1 cellular context compared by ENCODE assay signal in the genomic region with DNA sequence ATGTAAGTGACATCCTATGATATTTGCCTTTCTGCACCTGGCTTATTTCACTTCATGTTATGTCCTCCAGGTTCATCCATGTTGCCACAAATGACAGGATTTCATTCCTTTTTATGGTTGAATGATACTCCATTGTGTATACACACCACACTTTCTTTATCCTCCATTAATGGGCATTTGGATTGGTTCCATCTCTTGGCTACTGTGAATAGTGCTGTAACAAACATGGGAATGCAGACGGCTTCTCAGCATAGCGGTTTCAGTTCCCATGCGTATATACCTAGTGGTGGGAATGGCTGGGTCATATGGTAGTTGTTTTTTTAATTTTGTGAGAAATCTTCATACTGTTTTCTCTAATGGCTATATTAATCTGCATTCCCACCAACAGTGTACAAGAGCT.
TF ChIP-seq lines count a peak whose summit lies in the region.

No MANE protein-coding gene starts in this region.

TF ChIP-seq in IMR-90, 13 proteins besides CTCF, POLR2A, EP300 and RAD21 (continued from another document):
- TF ChIP-seq, protein P1, sequence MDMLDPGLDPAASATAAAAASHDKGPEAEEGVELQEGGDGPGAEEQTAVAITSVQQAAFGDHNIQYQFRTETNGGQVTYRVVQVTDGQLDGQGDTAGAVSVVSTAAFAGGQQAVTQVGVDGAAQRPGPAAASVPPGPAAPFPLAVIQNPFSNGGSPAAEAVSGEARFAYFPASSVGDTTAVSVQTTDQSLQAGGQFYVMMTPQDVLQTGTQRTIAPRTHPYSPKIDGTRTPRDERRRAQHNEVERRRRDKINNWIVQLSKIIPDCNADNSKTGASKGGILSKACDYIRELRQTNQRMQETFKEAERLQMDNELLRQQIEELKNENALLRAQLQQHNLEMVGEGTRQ (IDR thresholded peaks at IDR 0.05; ENCODE audit: low read depth, low read length) = no peak
- no peak for TF ChIP-seq FOS (IDR thresholded peaks at IDR 0.05; ENCODE audit: low read depth, low read length)
- TF ChIP-seq RFX5 (IDR thresholded peaks at IDR 0.05; ENCODE audit: low read depth, low read length) = no peak
- TF ChIP-seq, protein P2, sequence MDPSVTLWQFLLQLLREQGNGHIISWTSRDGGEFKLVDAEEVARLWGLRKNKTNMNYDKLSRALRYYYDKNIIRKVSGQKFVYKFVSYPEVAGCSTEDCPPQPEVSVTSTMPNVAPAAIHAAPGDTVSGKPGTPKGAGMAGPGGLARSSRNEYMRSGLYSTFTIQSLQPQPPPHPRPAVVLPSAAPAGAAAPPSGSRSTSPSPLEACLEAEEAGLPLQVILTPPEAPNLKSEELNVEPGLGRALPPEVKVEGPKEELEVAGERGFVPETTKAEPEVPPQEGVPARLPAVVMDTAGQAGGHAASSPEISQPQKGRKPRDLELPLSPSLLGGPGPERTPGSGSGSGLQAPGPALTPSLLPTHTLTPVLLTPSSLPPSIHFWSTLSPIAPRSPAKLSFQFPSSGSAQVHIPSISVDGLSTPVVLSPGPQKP (IDR thresholded peaks at IDR 0.05; ENCODE audit: borderline replicate concordance, low read depth, low read length) = no peak
- no peak for TF ChIP-seq RCOR1 (IDR thresholded peaks at IDR 0.05; ENCODE audit: insufficient replicate concordance, low read length)
- no peak for TF ChIP-seq SMC3 (IDR thresholded peaks at IDR 0.05; ENCODE audit: low read depth, low read length)
- no peak for TF ChIP-seq MXI1 (IDR thresholded peaks at IDR 0.05; ENCODE audit: borderline replicate concordance, low read depth, low read length)
- TF ChIP-seq CHD1 (IDR thresholded peaks at IDR 0.05; ENCODE audit: low read depth, low read length) = no peak
- no peak for TF ChIP-seq MAFK (IDR thresholded peaks at IDR 0.05; ENCODE audit: low read depth, low read length)
